ENCODE assay signal across 8 cellular contexts in the genomic region with DNA sequence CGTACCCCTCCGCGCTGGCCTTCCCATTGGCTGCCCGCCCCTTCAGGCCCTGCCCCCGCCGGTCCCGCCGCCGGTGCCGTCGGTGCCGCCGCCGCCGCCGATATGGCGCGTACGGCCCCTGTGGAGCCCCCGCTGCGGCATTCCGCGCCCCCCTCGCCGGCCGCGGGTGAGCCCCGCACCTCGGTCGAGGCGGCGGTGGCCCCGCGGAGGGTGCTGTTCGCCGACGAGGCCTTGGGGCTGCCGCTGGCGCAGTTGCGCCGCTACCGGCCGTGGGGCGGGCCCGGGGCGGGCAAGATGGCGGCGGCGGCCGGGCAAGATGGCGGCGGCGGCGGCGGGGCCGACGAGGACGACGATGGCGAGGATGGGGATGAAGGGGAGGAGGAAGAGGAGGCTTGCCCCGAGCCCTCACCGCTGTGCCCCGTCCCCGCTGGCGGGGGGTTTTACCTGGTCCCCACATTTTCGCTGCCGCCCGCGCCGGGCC. TPM values are rescaled to one million over a fixed set of nuclear protein-coding genes. Genes with fewer than 3 reads are reported as not detected.
DNase-seq lines count a peak whose midpoint lies in the region; ATAC-seq lines count a peak whose summit lies in the region.

A gene with protein sequence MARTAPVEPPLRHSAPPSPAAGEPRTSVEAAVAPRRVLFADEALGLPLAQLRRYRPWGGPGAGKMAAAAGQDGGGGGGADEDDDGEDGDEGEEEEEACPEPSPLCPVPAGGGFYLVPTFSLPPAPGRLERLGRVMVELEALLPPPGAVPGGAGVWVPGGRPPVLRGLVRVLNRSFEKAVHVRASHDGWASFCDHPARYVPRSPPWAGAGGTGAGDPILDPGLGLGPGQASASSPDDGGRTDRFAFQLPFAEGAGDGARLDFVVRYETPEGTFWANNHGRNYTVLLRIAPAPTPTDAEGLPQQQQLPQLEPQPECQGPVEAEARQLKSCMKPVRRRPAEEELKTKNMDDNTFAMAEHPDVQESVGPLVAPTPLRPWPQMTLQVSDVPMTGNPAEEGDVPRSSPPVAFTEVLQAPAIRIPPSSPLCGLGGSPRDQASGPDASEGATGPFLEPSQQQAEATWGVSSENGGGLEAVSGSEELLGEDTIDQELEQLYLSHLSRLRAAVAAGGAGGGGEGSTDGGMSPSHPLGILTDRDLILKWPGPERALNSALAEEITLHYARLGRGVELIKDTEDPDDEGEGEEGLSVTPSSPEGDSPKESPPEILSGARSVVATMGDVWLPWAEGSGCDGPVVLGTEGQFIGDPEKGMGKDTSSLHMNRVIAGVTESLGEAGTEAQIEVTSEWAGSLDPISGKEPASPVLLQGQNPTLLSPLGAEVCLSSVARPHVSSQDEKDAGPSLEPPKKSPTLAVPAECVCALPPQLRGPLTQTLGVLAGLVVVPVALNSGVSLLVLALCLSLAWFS (plus strand): TSS at position 26 of the 481 bp plus-strand sequence. CDS start 77 bp downstream, at position 103.

- no peaks in the 10 kb centered on the region for H3K9me3 Mint-ChIP-seq in activated T-cell treated with anti-CD3 and anti-CD28 coated beads, Interleukin-2, amount 50 U/mL, for 72 hours
- H3K9me3 Mint-ChIP-seq in activated T-helper 1 cell treated with anti-CD3 and anti-CD28 coated beads, Interleukin-12 subunit alpha, Interleukin-12 subunit beta, Interleukin-2, Interleukin-4 antibody, amounts not matched to agents 30 ng/mL and 10 ng/mL and 1 ng/mL, durations not matched to agents 14 hours and 24 hours and 36 hours, result no peaks in the 10 kb centered on the region

- ATAC-seq in activated T-cell treated with anti-CD3 and anti-CD28 coated beads, Interleukin-2, amount 50 U/mL, for 72 hours (replicated peaks in 1 of 2), result peak; percentile 2
- peak; percentile 18 for ATAC-seq in HG03095 (IDR thresholded peaks at IDR 0.05; ENCODE audit: unreplicated experiment)
- ATAC-seq in left ventricle myocardium superior, result peak; percentile 22

- peak within 1 kb of the TSS; percentile 78 for H3K4me3 ChIP-seq in skeletal muscle satellite cell (ENCODE audit: low read length)

- peak within 1 kb of the TSS; percentile 86 to 95 for H3K4me3 Mint-ChIP-seq in activated T-cell treated with anti-CD3 and anti-CD28 coated beads, Interleukin-2, amount 50 U/mL, for 72 hours
- peak within 1 kb of the TSS; percentile 91 for H3K4me3 Mint-ChIP-seq in activated T-helper 1 cell treated with anti-CD3 and anti-CD28 coated beads, Interleukin-12 subunit alpha, Interleukin-12 subunit beta, Interleukin-2, Interleukin-4 antibody, amounts not matched to agents 30 ng/mL and 10 ng/mL and 1 ng/mL, durations not matched to agents 14 hours and 24 hours and 36 hours

- peak within 1 kb of the TSS; percentile 96 for H3K27ac Mint-ChIP-seq in activated T-cell treated with anti-CD3 and anti-CD28 coated beads, Interleukin-2, amount 50 U/mL, for 72 hours
- peak within 1 kb of the TSS; percentile 99 for H3K27ac Mint-ChIP-seq in activated T-helper 1 cell treated with anti-CD3 and anti-CD28 coated beads, Interleukin-12 subunit alpha, Interleukin-12 subunit beta, Interleukin-2, Interleukin-4 antibody, amounts not matched to agents 30 ng/mL and 10 ng/mL and 1 ng/mL, durations not matched to agents 14 hours and 24 hours and 36 hours

- H3K9ac ChIP-seq in skeletal muscle satellite cell (ENCODE audit: low read depth, low read length), result peak within 1 kb of the TSS; percentile 91

- DNase-seq in activated T-cell treated with anti-CD3 and anti-CD28 coated beads, Interleukin-2, amount 50 U/mL, for 72 hours, result no peak
- no peak for DNase-seq in activated T-cell treated with anti-CD3 and anti-CD28 coated beads for 4 hours
- DNase-seq in activated T-helper 1 cell treated with anti-CD3 and anti-CD28 coated beads, Interleukin-12 subunit alpha, Interleukin-12 subunit beta, Interleukin-2, Interleukin-4 antibody, amounts not matched to agents 30 ng/mL and 10 ng/mL and 1 ng/mL, durations not matched to agents 14 hours and 24 hours and 36 hours (ENCODE audit: low spot score), result no peak
- no peak for DNase-seq in left ventricle myocardium superior
- DNase-seq in Ammon's horn (ENCODE audit: low spot score), result no peak
- DNase-seq in kidney tubule cell (ENCODE audit: low spot score), result no peak

- H3K27me3 ChIP-seq in skeletal muscle satellite cell (ENCODE audit: control insufficient read depth, insufficient read depth, low read length), result no peaks in the 10 kb centered on the region

- H3K9me3 ChIP-seq in skeletal muscle satellite cell (replicated peaks; ENCODE audit: low read length), result no peaks in the 10 kb centered on the region

- H3K4me2 ChIP-seq in skeletal muscle satellite cell (ENCODE audit: low read length), result peak within 1 kb of the TSS; percentile 76

- no peaks in the 10 kb centered on the region for H3K36me3 ChIP-seq in skeletal muscle satellite cell (ENCODE audit: insufficient read depth, low read length)

- intact Hi-C loops in activated T-helper 1 cell treated with anti-CD3 and anti-CD28 coated beads, Interleukin-12 subunit alpha, Interleukin-12 subunit beta, Interleukin-2, Interleukin-4 antibody, amounts not matched to agents 30 ng/mL and 10 ng/mL and 1 ng/mL, durations not matched to agents 14 hours and 24 hours and 36 hours (cut with micrococcal nuclease), result loop anchor here (1.0 to 10.0 kb wide), 14 partner anchors 35 to 533 kb away; a partner anchor contains a TSS
- intact Hi-C loops in left ventricle myocardium superior (cut with micrococcal nuclease), result no loop called here

- peaks cover 9% of the 10 kb centered on the region for H3K27me3 Mint-ChIP-seq in activated T-cell treated with anti-CD3 and anti-CD28 coated beads, Interleukin-2, amount 50 U/mL, for 72 hours (ENCODE audit: low read depth)
- no peaks in the 10 kb centered on the region for H3K27me3 Mint-ChIP-seq in activated T-helper 1 cell treated with anti-CD3 and anti-CD28 coated beads, Interleukin-12 subunit alpha, Interleukin-12 subunit beta, Interleukin-2, Interleukin-4 antibody, amounts not matched to agents 30 ng/mL and 10 ng/mL and 1 ng/mL, durations not matched to agents 14 hours and 24 hours and 36 hours (ENCODE audit: insufficient read depth)

- peaks cover 57% of the 10 kb centered on the region for H3K4me1 Mint-ChIP-seq in activated T-cell treated with anti-CD3 and anti-CD28 coated beads, Interleukin-2, amount 50 U/mL, for 72 hours (ENCODE audit: low read depth)
- H3K4me1 Mint-ChIP-seq in activated T-helper 1 cell treated with anti-CD3 and anti-CD28 coated beads, Interleukin-12 subunit alpha, Interleukin-12 subunit beta, Interleukin-2, Interleukin-4 antibody, amounts not matched to agents 30 ng/mL and 10 ng/mL and 1 ng/mL, durations not matched to agents 14 hours and 24 hours and 36 hours (ENCODE audit: low read depth), result peaks cover 60% of the 10 kb centered on the region

- H3K4me1 ChIP-seq in skeletal muscle satellite cell (ENCODE audit: control insufficient read depth, insufficient read depth, low read length), result peaks cover 20% of the 10 kb centered on the region

- peaks cover 4 to 7% of the 10 kb centered on the region in 2 donors for H3K36me3 Mint-ChIP-seq in activated T-cell treated with anti-CD3 and anti-CD28 coated beads, Interleukin-2, amount 50 U/mL, for 72 hours (ENCODE audit: insufficient read depth in 2 of 2)
- peaks cover 12% of the 10 kb centered on the region for H3K36me3 Mint-ChIP-seq in activated T-helper 1 cell treated with anti-CD3 and anti-CD28 coated beads, Interleukin-12 subunit alpha, Interleukin-12 subunit beta, Interleukin-2, Interleukin-4 antibody, amounts not matched to agents 30 ng/mL and 10 ng/mL and 1 ng/mL, durations not matched to agents 14 hours and 24 hours and 36 hours (ENCODE audit: low read depth)

RNA-seq across cellular contexts. Expression of the gene that starts here (rescaled TPM):
- 10 to 100 TPM in 1 of 2 donors, 1 to 10 TPM in 1; 9.8 to 16.1 TPM for total RNA-seq in activated T-cell treated with anti-CD3 and anti-CD28 coated beads, Interleukin-2, amount 50 U/mL, for 72 hours
- total RNA-seq in activated T-helper 1 cell treated with anti-CD3 and anti-CD28 coated beads, Interleukin-12 subunit alpha, Interleukin-12 subunit beta, Interleukin-2, Interleukin-4 antibody, amounts not matched to agents 30 ng/mL and 10 ng/mL and 1 ng/mL, durations not matched to agents 14 hours and 24 hours and 36 hours, result 6.5 and 6.9 TPM in 2 replicates
- 22.1 TPM for total RNA-seq in left ventricle myocardium superior
- total RNA-seq in skeletal muscle satellite cell (2012; rRNA removed), result 1.3 and 1.7 TPM in 2 replicates
